In the genomic region with DNA sequence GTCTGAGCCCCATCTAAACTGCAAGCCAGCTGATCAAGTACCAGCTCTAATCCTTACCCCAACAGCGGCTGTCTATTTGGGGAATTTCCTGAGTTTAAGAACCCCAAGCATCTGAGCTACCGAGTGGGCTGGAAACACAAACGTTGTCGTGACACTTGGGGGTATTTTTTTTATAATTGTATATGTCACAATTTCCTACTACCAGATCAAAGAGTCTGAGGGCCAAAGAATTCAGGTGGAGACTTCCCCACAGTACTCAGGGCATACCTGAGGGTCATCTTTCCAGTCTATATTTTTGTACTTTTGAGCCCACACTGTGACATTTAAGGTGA, we compare ENCODE assay signal across 22 cellular contexts. TPM values are rescaled to one million over a fixed set of nuclear protein-coding genes. Genes with fewer than 3 reads are reported as not detected.
A peak's percentile ranks its signal among the peaks of the same experiment; 100 is the strongest.
DNase-seq lines count a peak whose midpoint lies in the region; ATAC-seq and TF ChIP-seq lines count a peak whose summit lies in the region.
"Had no signal": no experiment of that assay in that cellular context is flagged by ENCODE, and none has a peak within 500 bp of the region (broad histone marks: within the 10 kb centered on the region; RNA-seq: fewer than 3 reads in every experiment).

No MANE protein-coding gene starts in this region.

- H3K9ac ChIP-seq in BLaER1 treated with 17β-estradiol and CSF1 and Interleukin-3, amounts not matched to agents 10 nM and 100 nM: no peak overlapping the region; a peak in 1 of 22 replicates

- H3K4me2 ChIP-seq in BLaER1 treated with 17β-estradiol and CSF1 and Interleukin-3, amounts not matched to agents 10 nM and 100 nM: peak overlapping the region; percentile 59 to 95 (median 84); a peak in 20 of 22 replicates
- H3K4me2 ChIP-seq in PC-9: peak overlapping the region; percentile 57

- peak overlapping the region; percentile 3; the same call in 1 of the 2 replicates for H2AFZ ChIP-seq in PC-9

- H3K4me1 Mint-ChIP-seq in T-helper 2 cell treated with Interferon-gamma antibody and Interleukin-4, amounts not matched to agents 5 μg/mL and 100 μg/mL, for 36 hours (ENCODE audit: low read depth): peaks cover 53% of the 10 kb centered on the region
- H3K4me1 Mint-ChIP-seq in mesothelial cell of epicardium: peaks cover 26% of the 10 kb centered on the region

- POLR2A ChIA-PET in PC-9 (lab: Charles Lee; ENCODE audit: unreplicated experiment): no interaction called here

- no peaks in the 10 kb centered on the region; a peak in 1 of 22 replicates for H3K27me3 ChIP-seq in BLaER1 treated with 17β-estradiol and CSF1 and Interleukin-3, amounts not matched to agents 10 nM and 100 nM
- no peaks in the 10 kb centered on the region for H3K27me3 ChIP-seq in PC-9 (ENCODE audit: insufficient read depth, low read depth)
- H3K27me3 ChIP-seq in brain microvascular endothelial cell (replicated peaks): no peaks in the 10 kb centered on the region

- H4K20me1 ChIP-seq in BLaER1 treated with 17β-estradiol and CSF1 and Interleukin-3, amounts not matched to agents 10 nM and 100 nM: peaks cover 0 to 2% (median 0%) of the 10 kb centered on the region in 11 experiments; a peak in 1 of 22 replicates
- H4K20me1 ChIP-seq in PC-9 (ENCODE audit: insufficient read depth): no peaks in the 10 kb centered on the region

- H3K27me3 Mint-ChIP-seq in T-helper 2 cell treated with Interferon-gamma antibody and Interleukin-4, amounts not matched to agents 5 μg/mL and 100 μg/mL, for 36 hours (ENCODE audit: low read depth): no peaks in the 10 kb centered on the region
- H3K27me3 Mint-ChIP-seq in mesothelial cell of epicardium (ENCODE audit: low read depth): no peaks in the 10 kb centered on the region
- H3K27me3 Mint-ChIP-seq: B cell; memory B cell; naive thymus-derived CD8-positive, alpha-beta T cell had no signal

- H3K27ac ChIP-seq in BLaER1 treated with 17β-estradiol and CSF1 and Interleukin-3, amounts not matched to agents 10 nM and 100 nM: no peak overlapping the region
- H3K27ac ChIP-seq in PC-9 (peak overlapping the region; percentile 60), brain microvascular endothelial cell (peak overlapping the region; percentile 19)

- intact Hi-C loops in PC-9 (cut with micrococcal nuclease; ENCODE audit: unreplicated experiment): no loop called here

- ATAC-seq in HG02885 (IDR thresholded peaks at IDR 0.05; ENCODE audit: poor library complexity, unreplicated experiment) (no peak), HG02870 (IDR thresholded peaks at IDR 0.05; ENCODE audit: unreplicated experiment) (no peak)
- ATAC-seq: naive thymus-derived CD8-positive, alpha-beta T cell had no signal

- H3K36me3 ChIP-seq in BLaER1 treated with 17β-estradiol and CSF1 and Interleukin-3, amounts not matched to agents 10 nM and 100 nM: peaks cover 0 to under 1% (median 0%) of the 10 kb centered on the region in 11 experiments; a peak in 1 of 22 replicates
- H3K36me3 ChIP-seq in PC-9 (ENCODE audit: low read depth): no peaks in the 10 kb centered on the region
- H3K36me3 ChIP-seq in brain microvascular endothelial cell (replicated peaks): no peaks in the 10 kb centered on the region
- H3K36me3 ChIP-seq: stomach had no signal

- no peaks in the 10 kb centered on the region for H3K9me3 Mint-ChIP-seq in T-helper 2 cell treated with Interferon-gamma antibody and Interleukin-4, amounts not matched to agents 5 μg/mL and 100 μg/mL, for 36 hours
- H3K9me3 Mint-ChIP-seq in mesothelial cell of epicardium: peaks cover 5% of the 10 kb centered on the region
- H3K9me3 Mint-ChIP-seq: memory B cell had no signal

- H3K4me3 ChIP-seq in BLaER1 treated with 17β-estradiol and CSF1 and Interleukin-3, amounts not matched to agents 10 nM and 100 nM: no peak overlapping the region
- H3K4me3 ChIP-seq in PC-9 (no peak overlapping the region), brain microvascular endothelial cell (ENCODE audit: low read depth, low read length) (no peak overlapping the region)
- H3K4me3 ChIP-seq: stomach had no signal

- peaks cover 55 to 78% (median 71%) of the 10 kb centered on the region in 10 experiments for H3K4me1 ChIP-seq in BLaER1 treated with 17β-estradiol and CSF1 and Interleukin-3, amounts not matched to agents 10 nM and 100 nM
- peaks cover 20% of the 10 kb centered on the region for H3K4me1 ChIP-seq in PC-9 (replicated peaks; ENCODE audit: insufficient read depth)

- no peak for DNase-seq in T-helper 2 cell treated with Interferon-gamma antibody and Interleukin-4, amounts not matched to agents 5 μg/mL and 100 μg/mL, for 36 hours (ENCODE audit: low spot score)
- DNase-seq in T-helper 2 cell (no peak), PC-9 (no peak), brain microvascular endothelial cell (no peak), mesothelial cell of epicardium (ENCODE audit: low spot score in 2 of 2, unreplicated experiment in 2 of 2) (no peak)
- DNase-seq: 8988T; activated CD4-positive, alpha-beta T cell treated with anti-CD3 and anti-CD28 coated beads for 48 hours; anterior cingulate cortex; DMS 273 treated with DMSO at 0.1 percent for 48 hours; effector memory CD4-positive, alpha-beta T cell; naive thymus-derived CD8-positive, alpha-beta T cell; NCI-H1417 treated with DMSO at 0.1 percent for 48 hours; NCI-H2171; NCI-H69; posterior cingulate gyrus; stomach; trophoblast cell had no signal

- TF ChIP-seq CTCF in PC-9 (conservative IDR thresholded peaks at IDR 0.05) (no peak), brain microvascular endothelial cell (IDR thresholded peaks at IDR 0.05; ENCODE audit: low read depth, low read length, missing control alignments) (no peak), mesothelial cell of epicardium (IDR thresholded peaks at IDR 0.05; ENCODE audit: unreplicated experiment) (no peak)

- H3K9me3 ChIP-seq in BLaER1 treated with 17β-estradiol and CSF1 and Interleukin-3, amounts not matched to agents 10 nM and 100 nM (replicated peaks in 1 of 11): peaks cover 0 to 21% (median 17%) of the 10 kb centered on the region in 11 experiments; a peak in 20 of 22 replicates
- no peaks in the 10 kb centered on the region for H3K9me3 ChIP-seq in PC-9 (ENCODE audit: insufficient read depth, low read depth)
- H3K9me3 ChIP-seq: stomach had no signal

- H3K9me2 ChIP-seq in PC-9 (ENCODE audit: insufficient read depth): no peaks in the 10 kb centered on the region

- CTCF ChIA-PET in PC-9 (lab: Charles Lee): no interaction called here

- no TSS peak for BruUV-seq in PC-9 (replicated peaks; lab: Mats Ljungman, UMichigan)

- H3K27ac Mint-ChIP-seq in T-helper 2 cell treated with Interferon-gamma antibody and Interleukin-4, amounts not matched to agents 5 μg/mL and 100 μg/mL, for 36 hours: no peak overlapping the region
- H3K27ac Mint-ChIP-seq in mesothelial cell of epicardium: no peak overlapping the region
- H3K27ac Mint-ChIP-seq: B cell, memory B cell had no signal

- peaks cover 9% of the 10 kb centered on the region; the same call in 1 of the 2 replicates for H3F3A ChIP-seq in PC-9 (ENCODE audit: insufficient read depth, low read depth)

- no peaks in the 10 kb centered on the region for H3K79me2 ChIP-seq in PC-9 (ENCODE audit: low read depth)

- H3K4me3 Mint-ChIP-seq in T-helper 2 cell treated with Interferon-gamma antibody and Interleukin-4, amounts not matched to agents 5 μg/mL and 100 μg/mL, for 36 hours: peak overlapping the region; percentile 2
- H3K4me3 Mint-ChIP-seq in mesothelial cell of epicardium: no peak overlapping the region
- H3K4me3 Mint-ChIP-seq: B cell; memory B cell; naive thymus-derived CD8-positive, alpha-beta T cell had no signal

- peaks cover 5% of the 10 kb centered on the region for H3K36me3 Mint-ChIP-seq in T-helper 2 cell treated with Interferon-gamma antibody and Interleukin-4, amounts not matched to agents 5 μg/mL and 100 μg/mL, for 36 hours (ENCODE audit: low read depth)
- no peaks in the 10 kb centered on the region for H3K36me3 Mint-ChIP-seq in mesothelial cell of epicardium
- H3K36me3 Mint-ChIP-seq: memory B cell; naive thymus-derived CD8-positive, alpha-beta T cell had no signal

- in situ Hi-C loops in brain microvascular endothelial cell (cut with HindIII; ENCODE audit: low pct_ligation_motif_present, low sequenced_read_pairs): no loop called here

RNA-seq across cellular contexts. Expression of a gene that starts 42.8 kb away (rescaled TPM):
- total RNA-seq in PC-9 (2021) (262 and 272 TPM in 2 replicates), mesothelial cell of epicardium (42.6 to 43.3 TPM (median 42.7 TPM) in 3 replicates)

RNA-seq across cellular contexts. Expression of a gene that starts 45.6 kb away (rescaled TPM):
- total RNA-seq in PC-9 (2021) (53.6 and 75.3 TPM in 2 replicates), mesothelial cell of epicardium (35.8 to 39.0 TPM (median 36.9 TPM) in 3 replicates)

Comparison
In these comparisons a context has a peak if more than half of its experiments do, and no peak if none do; other contexts are left out.
1. H3K27ac ChIP-seq: peak in PC-9 (single experiment) and brain microvascular endothelial cell (single experiment); none in BLaER1 treated with 17β-estradiol and CSF1 and Interleukin-3, amounts not matched to agents 10 nM and 100 nM (0 of 11).